9 cellular contexts compared by ENCODE assay signal in genomic region chr14:92323031-92323915, GRCh38. TPM values are rescaled to one million over a fixed set of nuclear protein-coding genes. Genes with fewer than 3 reads are reported as not detected.
DNase-seq lines count a peak whose midpoint lies in the region; ATAC-seq lines count a peak whose summit lies in the region.
"Had no signal": no experiment of that assay in that cellular context is flagged by ENCODE, and none has a peak within 500 bp of the region (broad histone marks: within the 10 kb centered on the region; RNA-seq: fewer than 3 reads in every experiment).

SLC24A4 (plus strand) TSS chr14:92323165; CDS start chr14:92323831, 666 bp downstream.

- no peaks in the 10 kb centered on the region for H3K9me3 Mint-ChIP-seq in activated T-cell treated with anti-CD3 and anti-CD28 coated beads, Interleukin-2, amount 50 U/mL, for 72 hours
- peaks cover 5 to 6% of the 10 kb centered on the region in 2 donors for H3K9me3 Mint-ChIP-seq in stimulated activated naive CD8-positive, alpha-beta T cell treated with anti-CD3 and anti-CD28 coated beads, Interleukin-15, amount 100 ng/mL, for 72 hours

- H3K36me3 Mint-ChIP-seq in activated T-cell treated with anti-CD3 and anti-CD28 coated beads, Interleukin-2, amount 50 U/mL, for 72 hours (ENCODE audit: insufficient read depth in 2 of 2), result no peaks in the 10 kb centered on the region

- DNase-seq in NCI-H1417 (lab: John Stamatoyannopoulos, UW) (peak in 2 of 3 experiments; percentile 59 to 68), NCI-H1417 treated with DMSO at 0.1 percent for 48 hours (lab: John Stamatoyannopoulos, UW) (no peak), iPS-NIHi7 (ENCODE audit: extremely low spot score) (peak; percentile 68), GM19240 (ENCODE audit: insufficient read length, low spot score) (no peak)
- DNase-seq in activated T-cell treated with anti-CD3 and anti-CD28 coated beads, Interleukin-2, amount 50 U/mL, for 72 hours, result peak; percentile 15 to 18
- peak; percentile 14 to 16 for DNase-seq in stimulated activated naive CD8-positive, alpha-beta T cell treated with anti-CD3 and anti-CD28 coated beads, Interleukin-15, amount 100 ng/mL, for 72 hours
- DNase-seq in activated CD4-positive, CD25-positive, alpha-beta regulatory T cell (lab: John Stamatoyannopoulos, UW), result no peak
- DNase-seq: NCI-H2107 had no signal

- ATAC-seq in activated T-cell treated with anti-CD3 and anti-CD28 coated beads, Interleukin-2, amount 50 U/mL, for 72 hours (replicated peaks in 1 of 2), result peak; percentile 59 to 60
- peak; percentile 62 for ATAC-seq in stimulated activated naive CD8-positive, alpha-beta T cell treated with anti-CD3 and anti-CD28 coated beads, Interleukin-15, amount 100 ng/mL, for 72 hours
- ATAC-seq in HG02970 (IDR thresholded peaks at IDR 0.05; ENCODE audit: low FRiP score, unreplicated experiment), result no peak

- peaks cover 12% of the 10 kb centered on the region for H3K4me1 Mint-ChIP-seq in activated T-cell treated with anti-CD3 and anti-CD28 coated beads, Interleukin-2, amount 50 U/mL, for 72 hours (ENCODE audit: low read depth)
- H3K4me1 Mint-ChIP-seq in stimulated activated naive CD8-positive, alpha-beta T cell treated with anti-CD3 and anti-CD28 coated beads, Interleukin-15, amount 100 ng/mL, for 72 hours, result peaks cover 25% of the 10 kb centered on the region

- H3K27me3 Mint-ChIP-seq in activated T-cell treated with anti-CD3 and anti-CD28 coated beads, Interleukin-2, amount 50 U/mL, for 72 hours (ENCODE audit: low read depth), result peaks cover 89% of the 10 kb centered on the region
- peaks cover 96% of the 10 kb centered on the region for H3K27me3 Mint-ChIP-seq in stimulated activated naive CD8-positive, alpha-beta T cell treated with anti-CD3 and anti-CD28 coated beads, Interleukin-15, amount 100 ng/mL, for 72 hours

- peak within 1 kb of the TSS; percentile 78 to 80 for H3K4me3 Mint-ChIP-seq in activated T-cell treated with anti-CD3 and anti-CD28 coated beads, Interleukin-2, amount 50 U/mL, for 72 hours
- H3K4me3 Mint-ChIP-seq in stimulated activated naive CD8-positive, alpha-beta T cell treated with anti-CD3 and anti-CD28 coated beads, Interleukin-15, amount 100 ng/mL, for 72 hours, result peak within 1 kb of the TSS; percentile 80 to 84

- H3K27ac Mint-ChIP-seq in activated T-cell treated with anti-CD3 and anti-CD28 coated beads, Interleukin-2, amount 50 U/mL, for 72 hours, result no peak within 1 kb of the TSS
- no peak within 1 kb of the TSS for H3K27ac Mint-ChIP-seq in stimulated activated naive CD8-positive, alpha-beta T cell treated with anti-CD3 and anti-CD28 coated beads, Interleukin-15, amount 100 ng/mL, for 72 hours

RNA-seq across cellular contexts. Expression of gene SLC24A4, which starts in this region (rescaled TPM):
- total RNA-seq in activated T-cell treated with anti-CD3 and anti-CD28 coated beads, Interleukin-2, amount 50 U/mL, for 72 hours, result not detected

Comparison
In these comparisons a context has a peak if more than half of its experiments do, and no peak if none do; other contexts are left out.
1. DNase-seq: peak in NCI-H1417 (2 of 3), iPS-NIHi7 (single experiment) and stimulated activated naive CD8-positive, alpha-beta T cell treated with anti-CD3 and anti-CD28 coated beads, Interleukin-15, amount 100 ng/mL, for 72 hours (2 of 2); none in NCI-H1417 treated with DMSO at 0.1 percent for 48 hours (single experiment), activated CD4-positive, CD25-positive, alpha-beta regulatory T cell (0 of 4) and GM19240 (single experiment).
2. Peak in DNase-seq and ATAC-seq in activated T-cell treated with anti-CD3 and anti-CD28 coated beads, Interleukin-2, amount 50 U/mL, for 72 hours; RNA of the gene not detected or under 1 TPM.